In genomic region chr3:148646126-148646660, GRCh38 we compare ENCODE assay signal across 17 cellular contexts. TPM values are rescaled to one million over a fixed set of nuclear protein-coding genes. Genes with fewer than 3 reads are reported as not detected.
"Had no signal": no experiment of that assay in that cellular context is flagged by ENCODE, and none has a peak within 500 bp of the region (broad histone marks: within the 10 kb centered on the region; RNA-seq: fewer than 3 reads in every experiment).

No MANE protein-coding gene starts in this region.

- H3K36me3 ChIP-seq: pancreas, sigmoid colon, thoracic aorta had no signal

- H3K4me2 ChIP-seq: hepatocyte had no signal

- H3K27ac ChIP-seq: hepatocyte, pancreas, sigmoid colon, thoracic aorta had no signal

- H3K9me3 ChIP-seq: pancreas, sigmoid colon, thoracic aorta had no signal

- H2AFZ ChIP-seq: hepatocyte had no signal

- ATAC-seq: left lobe of liver; pancreas; stimulated activated effector memory CD8-positive, alpha-beta T cell treated with anti-CD3 and anti-CD28 coated beads, Interleukin-12 subunit alpha, Interleukin-12 subunit beta, amount 100 ng/mL, for 72 hours had no signal

- H3K79me2 ChIP-seq: hepatocyte had no signal

- H3K27me3 ChIP-seq: hepatocyte, pancreas, sigmoid colon had no signal

- H3K4me3 ChIP-seq: hepatocyte, pancreas, sigmoid colon, thoracic aorta had no signal

- DNase-seq: activated CD4-positive, alpha-beta T cell treated with anti-CD3 and anti-CD28 coated beads, Interleukin-2, amount 10 ng/mL, durations not matched to agents 24 days and 14 days; activated CD4-positive, CD25-positive, alpha-beta regulatory T cell; activated CD8-positive, alpha-beta memory T cell treated with anti-CD3 and anti-CD28 coated beads, Interleukin-2, amount 50 U/mL, for 48 hours; activated gamma-delta T cell treated with Interleukin-2 at 50 U/mL for 16 hours; anterior cingulate cortex; endodermal cell; mammary epithelial cell; pancreas; sigmoid colon; stimulated activated CD4-positive, alpha-beta T cell treated with anti-CD3 and anti-CD28 coated beads, Interleukin-12 subunit alpha, Interleukin-12 subunit beta, amount 100 ng/mL, for 4 hours; stimulated activated CD4-positive, alpha-beta T cell treated with anti-CD3 and anti-CD28 coated beads, Interleukin-2, amount 100 ng/mL, for 24 hours had no signal

- H3K4me1 ChIP-seq: pancreas had no signal

RNA-seq across cellular contexts. Expression of gene AGTR1, which starts 51.5 kb away (rescaled TPM):
- total RNA-seq: activated CD4-positive, alpha-beta T cell treated with anti-CD3 and anti-CD28 coated beads, Interleukin-2, amount 10 ng/mL, durations not matched to agents 24 days and 14 days; bronchial epithelial cell; dermis microvascular lymphatic vessel endothelial cell had no signal
